ENCODE assay signal across 1 cellular context in the genomic region with DNA sequence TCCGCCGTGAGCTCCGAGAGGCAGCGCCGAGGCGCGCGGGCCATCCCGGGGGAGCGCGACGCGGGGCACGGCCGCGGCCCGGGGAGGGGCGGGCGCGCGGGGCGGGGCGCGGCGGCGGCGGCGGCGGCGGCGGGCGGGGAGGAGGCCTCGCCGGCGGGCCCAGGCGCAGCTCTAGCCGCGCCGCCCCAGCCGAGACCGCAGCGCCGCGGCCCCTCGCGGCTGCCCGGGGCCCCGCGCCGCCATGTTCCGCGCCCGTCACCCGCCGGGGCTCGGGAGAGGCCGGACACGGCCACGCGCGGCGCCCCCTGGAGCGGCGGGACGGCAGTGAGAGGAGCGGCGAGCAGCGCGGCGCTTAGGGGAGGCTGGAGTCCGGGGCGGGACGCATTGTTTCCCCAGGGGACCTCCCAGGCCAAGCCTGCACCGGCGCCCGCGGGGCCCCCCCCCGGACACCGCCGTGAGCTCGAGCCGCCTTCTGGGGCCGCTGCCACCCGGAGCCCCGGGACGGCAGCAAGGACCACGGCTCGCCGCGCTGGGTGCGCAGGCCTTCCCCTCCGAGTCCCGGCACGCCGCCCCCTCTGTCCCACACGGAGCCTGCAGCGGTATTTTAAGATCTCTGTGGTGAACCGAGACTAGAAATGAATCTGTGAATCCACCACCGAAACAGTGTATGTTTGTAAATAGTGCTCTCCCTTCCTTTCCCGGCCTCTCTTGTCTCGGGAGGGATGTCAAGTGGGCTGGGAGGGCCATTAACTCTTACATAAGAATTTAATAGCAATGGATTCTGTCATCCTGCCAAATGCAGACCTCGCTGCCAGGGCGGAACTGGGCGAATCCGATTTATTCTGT.
A peak's percentile ranks its signal among the peaks of the same experiment; 100 is the strongest.
TF ChIP-seq lines count a peak whose summit lies in the region.

TSS of gene KIF13A (minus strand) at position 60 of the 846 bp plus-strand sequence. CDS start 172 bp downstream, outside the sequence.

TF ChIP-seq in K562, 482 proteins besides CTCF, POLR2A, EP300 and RAD21 (continued from another document):
- TF ChIP-seq, protein P1, sequence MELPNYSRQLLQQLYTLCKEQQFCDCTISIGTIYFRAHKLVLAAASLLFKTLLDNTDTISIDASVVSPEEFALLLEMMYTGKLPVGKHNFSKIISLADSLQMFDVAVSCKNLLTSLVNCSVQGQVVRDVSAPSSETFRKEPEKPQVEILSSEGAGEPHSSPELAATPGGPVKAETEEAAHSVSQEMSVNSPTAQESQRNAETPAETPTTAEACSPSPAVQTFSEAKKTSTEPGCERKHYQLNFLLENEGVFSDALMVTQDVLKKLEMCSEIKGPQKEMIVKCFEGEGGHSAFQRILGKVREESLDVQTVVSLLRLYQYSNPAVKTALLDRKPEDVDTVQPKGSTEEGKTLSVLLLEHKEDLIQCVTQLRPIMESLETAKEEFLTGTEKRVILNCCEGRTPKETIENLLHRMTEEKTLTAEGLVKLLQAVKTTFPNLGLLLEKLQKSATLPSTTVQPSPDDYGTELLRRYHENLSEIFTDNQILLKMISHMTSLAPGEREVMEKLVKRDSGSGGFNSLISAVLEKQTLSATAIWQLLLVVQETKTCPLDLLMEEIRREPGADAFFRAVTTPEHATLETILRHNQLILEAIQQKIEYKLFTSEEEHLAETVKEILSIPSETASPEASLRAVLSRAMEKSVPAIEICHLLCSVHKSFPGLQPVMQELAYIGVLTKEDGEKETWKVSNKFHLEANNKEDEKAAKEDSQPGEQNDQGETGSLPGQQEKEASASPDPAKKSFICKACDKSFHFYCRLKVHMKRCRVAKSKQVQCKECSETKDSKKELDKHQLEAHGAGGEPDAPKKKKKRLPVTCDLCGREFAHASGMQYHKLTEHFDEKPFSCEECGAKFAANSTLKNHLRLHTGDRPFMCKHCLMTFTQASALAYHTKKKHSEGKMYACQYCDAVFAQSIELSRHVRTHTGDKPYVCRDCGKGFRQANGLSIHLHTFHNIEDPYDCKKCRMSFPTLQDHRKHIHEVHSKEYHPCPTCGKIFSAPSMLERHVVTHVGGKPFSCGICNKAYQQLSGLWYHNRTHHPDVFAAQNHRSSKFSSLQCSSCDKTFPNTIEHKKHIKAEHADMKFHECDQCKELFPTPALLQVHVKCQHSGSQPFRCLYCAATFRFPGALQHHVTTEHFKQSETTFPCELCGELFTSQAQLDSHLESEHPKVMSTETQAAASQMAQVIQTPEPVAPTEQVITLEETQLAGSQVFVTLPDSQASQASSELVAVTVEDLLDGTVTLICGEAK (IDR thresholded peaks at IDR 0.05), result peak; percentile 56
- TF ChIP-seq, protein P1 (CRISPR knock-in tag; IDR thresholded peaks at IDR 0.05), result no peak
- TF ChIP-seq RBFOX2 (IDR thresholded peaks at IDR 0.05; ENCODE audit: low read depth, low read length), result peak; percentile 83
- TF ChIP-seq TBP (optimal IDR thresholded peaks at IDR 0.05; ENCODE audit: low read depth, low read length), result peak; percentile 59
- 0 out of 2 replicates have a peak, but pooled peaks have one; percentile 67 for TF ChIP-seq NR3C1 (CRISPR knock-in tag; IDR thresholded peaks at IDR 0.05)
- peak; percentile 55; the same call in 1 of the 2 replicates for TF ChIP-seq GMEB1 (CRISPR knock-in tag; IDR thresholded peaks at IDR 0.05)
- TF ChIP-seq ELF2 (CRISPR knock-in tag; IDR thresholded peaks at IDR 0.05), result peak; percentile 57; the same call in 1 of the 2 replicates
- TF ChIP-seq AFF4 (CRISPR knock-in tag; IDR thresholded peaks at IDR 0.05), result peak; percentile 86
- no peak for TF ChIP-seq ATF1 (CRISPR knock-in tag; IDR thresholded peaks at IDR 0.05)
- peak; percentile 31; the same call in 1 of the 2 replicates for TF ChIP-seq ATF1 (tag; IDR thresholded peaks at IDR 0.05)
- TF ChIP-seq GABPB1 (CRISPR knock-in tag; IDR thresholded peaks at IDR 0.05), result peak; percentile 67
- peak; percentile 52 for TF ChIP-seq FIP1L1 (IDR thresholded peaks at IDR 0.05; ENCODE audit: low read depth, low read length, poor library complexity, severe bottlenecking)
- peak; percentile 86 for TF ChIP-seq MTA3 (IDR thresholded peaks at IDR 0.05; ENCODE audit: borderline replicate concordance)
- TF ChIP-seq UBTF (IDR thresholded peaks at IDR 0.05; ENCODE audit: borderline replicate concordance in 1 of 2, low read depth in 2 of 2, low read length in 2 of 2), result peak; percentile 79 to 91
- no peak for TF ChIP-seq ZNF232 (CRISPR knock-in tag; IDR thresholded peaks at IDR 0.05)
- TF ChIP-seq EGR1 (conservative IDR thresholded peaks at IDR 0.05), result peak; percentile 28
- TF ChIP-seq U2AF1 (optimal IDR thresholded peaks at IDR 0.05; ENCODE audit: low read depth, low read length), result peak; percentile 75
- TF ChIP-seq, protein P2, sequence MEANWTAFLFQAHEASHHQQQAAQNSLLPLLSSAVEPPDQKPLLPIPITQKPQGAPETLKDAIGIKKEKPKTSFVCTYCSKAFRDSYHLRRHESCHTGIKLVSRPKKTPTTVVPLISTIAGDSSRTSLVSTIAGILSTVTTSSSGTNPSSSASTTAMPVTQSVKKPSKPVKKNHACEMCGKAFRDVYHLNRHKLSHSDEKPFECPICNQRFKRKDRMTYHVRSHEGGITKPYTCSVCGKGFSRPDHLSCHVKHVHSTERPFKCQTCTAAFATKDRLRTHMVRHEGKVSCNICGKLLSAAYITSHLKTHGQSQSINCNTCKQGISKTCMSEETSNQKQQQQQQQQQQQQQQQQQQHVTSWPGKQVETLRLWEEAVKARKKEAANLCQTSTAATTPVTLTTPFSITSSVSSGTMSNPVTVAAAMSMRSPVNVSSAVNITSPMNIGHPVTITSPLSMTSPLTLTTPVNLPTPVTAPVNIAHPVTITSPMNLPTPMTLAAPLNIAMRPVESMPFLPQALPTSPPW (CRISPR knock-in tag; IDR thresholded peaks at IDR 0.05), result peak; percentile 88
- no peak for TF ChIP-seq NBN (IDR thresholded peaks at IDR 0.05; ENCODE audit: low read depth)
- no peak for TF ChIP-seq RAD51 (IDR thresholded peaks at IDR 0.05; ENCODE audit: borderline replicate concordance, low read depth)
- peak; percentile 50; the same call in 1 of the 2 replicates for TF ChIP-seq ATF7 (IDR thresholded peaks at IDR 0.05)
- TF ChIP-seq, protein P3, sequence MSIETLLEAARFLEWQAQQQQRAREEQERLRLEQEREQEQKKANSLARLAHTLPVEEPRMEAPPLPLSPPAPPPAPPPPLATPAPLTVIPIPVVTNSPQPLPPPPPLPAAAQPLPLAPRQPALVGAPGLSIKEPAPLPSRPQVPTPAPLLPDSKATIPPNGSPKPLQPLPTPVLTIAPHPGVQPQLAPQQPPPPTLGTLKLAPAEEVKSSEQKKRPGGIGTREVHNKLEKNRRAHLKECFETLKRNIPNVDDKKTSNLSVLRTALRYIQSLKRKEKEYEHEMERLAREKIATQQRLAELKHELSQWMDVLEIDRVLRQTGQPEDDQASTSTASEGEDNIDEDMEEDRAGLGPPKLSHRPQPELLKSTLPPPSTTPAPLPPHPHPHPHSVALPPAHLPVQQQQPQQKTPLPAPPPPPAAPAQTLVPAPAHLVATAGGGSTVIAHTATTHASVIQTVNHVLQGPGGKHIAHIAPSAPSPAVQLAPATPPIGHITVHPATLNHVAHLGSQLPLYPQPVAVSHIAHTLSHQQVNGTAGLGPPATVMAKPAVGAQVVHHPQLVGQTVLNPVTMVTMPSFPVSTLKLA (conservative IDR thresholded peaks at IDR 0.05), result peak in 1 of 2 experiments; percentile 60; a peak in 2 of 4 replicates
- TF ChIP-seq E2F3 (CRISPR knock-in tag; IDR thresholded peaks at IDR 0.05), result peak; percentile 80
- TF ChIP-seq ZNF324 (CRISPR knock-in tag; IDR thresholded peaks at IDR 0.05), result 0 out of 2 replicates have a peak, but pooled peaks have one; percentile 16
